In the genomic region with DNA sequence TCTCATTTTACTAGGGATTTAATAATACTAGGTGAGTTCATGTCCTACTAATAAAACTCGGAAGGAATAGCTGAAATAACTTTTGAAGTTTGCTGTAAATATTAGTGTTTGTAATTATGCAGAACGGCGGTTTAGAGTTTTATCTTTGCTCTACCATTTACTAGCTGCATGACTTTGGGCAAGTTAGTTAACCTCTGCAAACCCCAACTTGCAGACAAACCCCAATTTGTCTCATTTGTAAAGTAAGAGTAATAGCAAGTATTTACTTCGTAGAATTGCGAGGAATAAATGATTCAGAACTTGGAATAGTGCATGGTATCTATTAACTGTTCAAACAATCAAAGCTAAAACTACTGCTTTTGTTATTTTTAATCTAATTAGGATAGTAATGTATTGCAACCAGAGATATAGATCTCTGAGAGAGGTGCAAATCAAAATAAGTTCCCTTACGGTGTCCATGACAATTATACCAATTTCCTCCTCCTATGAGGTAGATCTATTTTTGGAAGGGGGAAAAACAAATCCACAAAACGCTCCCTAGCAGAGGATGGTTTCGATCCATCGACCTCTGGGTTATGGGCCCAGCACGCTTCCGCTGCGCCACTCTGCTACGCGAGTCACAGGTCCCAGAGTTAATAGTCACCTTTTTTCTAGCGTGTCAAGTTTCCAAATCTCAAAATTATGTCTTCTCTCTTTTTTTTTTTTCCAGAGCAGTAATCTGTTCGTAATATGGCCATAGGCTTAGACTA, we compare ENCODE assay signal across 8 cellular contexts. TPM values are rescaled to one million over a fixed set of nuclear protein-coding genes. Genes with fewer than 3 reads are reported as not detected.
DNase-seq lines count a peak whose midpoint lies in the region; ATAC-seq and TF ChIP-seq lines count a peak whose summit lies in the region.

No MANE protein-coding gene starts in this region.

- H3K4me1 ChIP-seq in left ventricle myocardium inferior = peaks cover 11% of the 10 kb centered on the region
- no peaks in the 10 kb centered on the region for H3K4me1 ChIP-seq in foreskin keratinocyte

- peaks cover 95% of the 10 kb centered on the region for H3K27me3 ChIP-seq in left ventricle myocardium inferior (ENCODE audit: low read depth)
- H3K27me3 ChIP-seq in foreskin keratinocyte = no peaks in the 10 kb centered on the region

- TF ChIP-seq CTCF in left ventricle myocardium inferior (IDR thresholded peaks at IDR 0.05; ENCODE audit: borderline replicate concordance) (no peak), foreskin keratinocyte (conservative IDR thresholded peaks at IDR 0.05) (no peak)

- H3K36me3 ChIP-seq in left ventricle myocardium inferior = no peaks in the 10 kb centered on the region

- ATAC-seq in Right ventricle myocardium inferior = no peak
- ATAC-seq in foreskin keratinocyte = peak; percentile 30
- ATAC-seq in GM19395 (IDR thresholded peaks at IDR 0.05; ENCODE audit: unreplicated experiment) = no peak
- ATAC-seq in GM18517 (IDR thresholded peaks at IDR 0.05; ENCODE audit: unreplicated experiment) = no peak

- intact Hi-C loops in left ventricle myocardium inferior (cut with micrococcal nuclease) = no loop called here
- intact Hi-C loops in Right ventricle myocardium inferior (cut with DNase I) = no loop called here

- H3K9me3 ChIP-seq in left ventricle myocardium inferior (replicated peaks) = no peaks in the 10 kb centered on the region

- no peak overlapping the region for H3K27ac ChIP-seq in left ventricle myocardium inferior (replicated peaks)
- no peak overlapping the region for H3K27ac ChIP-seq in foreskin keratinocyte

- DNase-seq in left ventricle myocardium inferior (no peak), Right ventricle myocardium inferior (ENCODE audit: missing footprints) (no peak), NCI-H748 (lab: John Stamatoyannopoulos, UW; ENCODE audit: unreplicated experiment) (peak; percentile 78), foreskin keratinocyte (peak in 1 of 2 donors; percentile 59)
- DNase-seq in activated CD8-positive, alpha-beta memory T cell treated with anti-CD3 and anti-CD28 coated beads for 24 hours = peak; percentile 89
- peak; percentile 41 for DNase-seq in stimulated activated CD8-positive, alpha-beta memory T cell treated with anti-CD3 and anti-CD28 coated beads, Interleukin-15, amount 100 ng/mL, for 24 hours (ENCODE audit: low read depth)

- peak overlapping the region; percentile 34 for H3K4me3 ChIP-seq in left ventricle myocardium inferior

RNA-seq across cellular contexts. Expression of a gene that starts 35.1 kb away (rescaled TPM):
- total RNA-seq in left ventricle myocardium inferior (13.1 TPM), Right ventricle myocardium inferior (17.0 TPM), foreskin keratinocyte (12.4 and 13.4 TPM in 2 replicates)
- 9.2 and 9.4 TPM in 2 replicates for polyA plus RNA-seq in foreskin keratinocyte

RNA-seq across cellular contexts. Expression of a gene that starts 53.0 kb away (rescaled TPM):
- 4.2 TPM for total RNA-seq in left ventricle myocardium inferior
- total RNA-seq in Right ventricle myocardium inferior = 6.0 TPM
- total RNA-seq in foreskin keratinocyte = 6.6 and 9.9 TPM in 2 replicates
- polyA plus RNA-seq in foreskin keratinocyte = 3.7 and 5.1 TPM in 2 replicates

Comparison
In these comparisons a context has a peak if more than half of its experiments do, and no peak if none do; other contexts are left out.
1. DNase-seq: peak in NCI-H748 (single experiment), activated CD8-positive, alpha-beta memory T cell treated with anti-CD3 and anti-CD28 coated beads for 24 hours (single experiment) and stimulated activated CD8-positive, alpha-beta memory T cell treated with anti-CD3 and anti-CD28 coated beads, Interleukin-15, amount 100 ng/mL, for 24 hours (single experiment); none in left ventricle myocardium inferior (single experiment) and Right ventricle myocardium inferior (single experiment).